Comparison of ENCODE assay signal across 8 cellular contexts in genomic region chr5:173781826-173782670, GRCh38.
DNase-seq lines count a peak whose midpoint lies in the region; ATAC-seq and TF ChIP-seq lines count a peak whose summit lies in the region.

No MANE protein-coding gene starts in this region.

- no peak for ATAC-seq in GM18909 (IDR thresholded peaks at IDR 0.05; ENCODE audit: poor library complexity, unreplicated experiment)

- peak; percentile 61 for DNase-seq in AG09319 (ENCODE audit: extremely low read depth, low read depth)
- DNase-seq in KBM-7: peak; percentile 52
- peak; percentile 51 for DNase-seq in activated CD4-positive, alpha-beta T cell treated with anti-CD3 and anti-CD28 coated beads for 1 hour
- peak; percentile 73 for DNase-seq in central memory CD4-positive, alpha-beta T cell
- DNase-seq in left kidney (ENCODE audit: low read depth, low spot score): peak; percentile 63
- DNase-seq in stimulated activated CD4-positive, alpha-beta T cell treated with anti-CD3 and anti-CD28 coated beads, Interleukin-2, amount 100 ng/mL, for 4 hours (ENCODE audit: low read depth): peak; percentile 72
- DNase-seq in NCI-H2196 treated with DMSO at 0.1 percent for 48 hours (lab: John Stamatoyannopoulos, UW; ENCODE audit: unreplicated experiment): no peak

- in situ Hi-C loops in KBM-7 (cut with MboI; ENCODE audit: low pct_unique_long_range_greater_than_20kb, low sequenced_read_pairs): no loop called here

- TF ChIP-seq CTCF in AG09319 (IDR thresholded peaks at IDR 0.05; ENCODE audit: low read depth, low read length): no peak
